In genomic region chr12:27201169-27201568, GRCh38 we compare ENCODE assay signal across 18 cellular contexts. TPM values are rescaled to one million over a fixed set of nuclear protein-coding genes. Genes with fewer than 3 reads are reported as not detected.
A peak's percentile ranks its signal among the peaks of the same experiment; 100 is the strongest.
DNase-seq lines count a peak whose midpoint lies in the region; ATAC-seq and TF ChIP-seq lines count a peak whose summit lies in the region.
"Had no signal": no experiment of that assay in that cellular context is flagged by ENCODE, and none has a peak within 500 bp of the region (broad histone marks: within the 10 kb centered on the region; RNA-seq: fewer than 3 reads in every experiment).

No MANE protein-coding gene starts in this region.

- H3K27me3 Mint-ChIP-seq in T-helper 17 cell = no peaks in the 10 kb centered on the region
- H3K27me3 Mint-ChIP-seq in T-helper 2 cell treated with Interferon-gamma antibody and Interleukin-4, amounts not matched to agents 5 μg/mL and 100 μg/mL, for 36 hours (ENCODE audit: low read depth) = no peaks in the 10 kb centered on the region

- H3K27ac Mint-ChIP-seq in T-helper 17 cell = no peak overlapping the region
- H3K27ac Mint-ChIP-seq in T-helper 2 cell treated with Interferon-gamma antibody and Interleukin-4, amounts not matched to agents 5 μg/mL and 100 μg/mL, for 36 hours = no peak overlapping the region

- intact Hi-C loops in ascending aorta (cut with DNase I) = no loop called here
- intact Hi-C loops in heart left ventricle (cut with DNase I) = no loop called here
- intact Hi-C loops in adrenal gland (cut with DNase I) = no loop called here

- H3K36me3 Mint-ChIP-seq in T-helper 17 cell (ENCODE audit: low read depth) = peaks cover 2% of the 10 kb centered on the region
- H3K36me3 Mint-ChIP-seq in T-helper 2 cell treated with Interferon-gamma antibody and Interleukin-4, amounts not matched to agents 5 μg/mL and 100 μg/mL, for 36 hours (ENCODE audit: low read depth) = no peaks in the 10 kb centered on the region

- WGBS in heart left ventricle, 4 donors = 35 to 45% (median 42%) methylated on average over 1 of the region's 1 CpG
- WGBS in adrenal gland, 4 donors = 27 to 33% (median 31%) methylated on average over 1 of the region's 1 CpG

- H3K4me1 ChIP-seq in ascending aorta = peaks cover 14 to 43% of the 10 kb centered on the region in 2 donors
- peaks cover 0 to 26% (median 13%) of the 10 kb centered on the region in 12 donors for H3K4me1 ChIP-seq in heart left ventricle
- H3K4me1 ChIP-seq in stomach smooth muscle (ENCODE audit: control insufficient read depth, insufficient read depth, low read length) = peaks cover 29% of the 10 kb centered on the region
- peaks cover 5 to 10% of the 10 kb centered on the region in 2 donors for H3K4me1 ChIP-seq in adrenal gland (replicated peaks in 1 of 2)

- H3K27me3 ChIP-seq in ascending aorta (no peaks in the 10 kb centered on the region), heart left ventricle (no peaks in the 10 kb centered on the region), stomach smooth muscle (ENCODE audit: control insufficient read depth in 1 of 2, insufficient read depth in 2 of 2, low read length in 2 of 2) (no peaks in the 10 kb centered on the region), adrenal gland (no peaks in the 10 kb centered on the region)

- H3K4me1 Mint-ChIP-seq in T-helper 17 cell = no peaks in the 10 kb centered on the region
- peaks cover 11% of the 10 kb centered on the region for H3K4me1 Mint-ChIP-seq in T-helper 2 cell treated with Interferon-gamma antibody and Interleukin-4, amounts not matched to agents 5 μg/mL and 100 μg/mL, for 36 hours (ENCODE audit: low read depth)

- no peak overlapping the region for H3K4me3 Mint-ChIP-seq in T-helper 17 cell
- H3K4me3 Mint-ChIP-seq in T-helper 2 cell treated with Interferon-gamma antibody and Interleukin-4, amounts not matched to agents 5 μg/mL and 100 μg/mL, for 36 hours = no peak overlapping the region

- H3K9me3 ChIP-seq in ascending aorta (no peaks in the 10 kb centered on the region), heart left ventricle (no peaks in the 10 kb centered on the region), stomach smooth muscle (ENCODE audit: control insufficient read depth in 2 of 2, low read length in 2 of 2) (no peaks in the 10 kb centered on the region), T-helper 17 cell (ENCODE audit: control insufficient read depth, low read length, poor library complexity, severe bottlenecking) (no peaks in the 10 kb centered on the region), adrenal gland (replicated peaks in 1 of 3) (no peaks in the 10 kb centered on the region)

- DNase-seq in ascending aorta (ENCODE audit: low spot score in 2 of 2) (no peak), coronary artery (ENCODE audit: low spot score) (no peak), heart left ventricle (no peak), T-helper 17 cell (no peak), adrenal gland (no peak)
- DNase-seq in T-helper 2 cell treated with Interferon-gamma antibody and Interleukin-4, amounts not matched to agents 5 μg/mL and 100 μg/mL, for 36 hours (ENCODE audit: low spot score) = no peak
- DNase-seq: ACHN, AML-193, MV-4-11, NCI-H1694 treated with DMSO at 0.1 percent for 48 hours, NCI-H2227 treated with DMSO at 0.1 percent for 48 hours, NCI-H524, NCI-H82, RPMI8226 had no signal

- H3K9ac ChIP-seq in stomach smooth muscle (ENCODE audit: low read length in 2 of 2) = no peak overlapping the region
- H3K9ac ChIP-seq: KMS-11 had no signal

- no peak for TF ChIP-seq POLR2A in heart left ventricle (IDR thresholded peaks at IDR 0.05)
- TF ChIP-seq POLR2A in adrenal gland (IDR thresholded peaks at IDR 0.05) = no peak

- peak in 2 of 4 donors; percentile 17 to 41 for ATAC-seq in heart left ventricle
- ATAC-seq in T-helper 17 cell = no peak
- ATAC-seq: HepG2 had no signal

- H3K36me3 ChIP-seq in ascending aorta = no peaks in the 10 kb centered on the region
- no peaks in the 10 kb centered on the region for H3K36me3 ChIP-seq in heart left ventricle
- H3K36me3 ChIP-seq in stomach smooth muscle (ENCODE audit: control insufficient read depth in 2 of 2, insufficient read depth in 2 of 2, low read length in 2 of 2) = no peaks in the 10 kb centered on the region
- H3K36me3 ChIP-seq in adrenal gland (replicated peaks in 1 of 2) = no peaks in the 10 kb centered on the region

- TF ChIP-seq CTCF in ascending aorta (IDR thresholded peaks at IDR 0.05) = no peak
- TF ChIP-seq CTCF in coronary artery (IDR thresholded peaks at IDR 0.05) = no peak
- no peak for TF ChIP-seq CTCF in heart left ventricle (IDR thresholded peaks at IDR 0.05)
- no peak for TF ChIP-seq CTCF in adrenal gland (IDR thresholded peaks at IDR 0.05)

- H3K27ac ChIP-seq in ascending aorta = peak overlapping the region; percentile 92 to 95
- H3K27ac ChIP-seq in coronary artery = peak overlapping the region; percentile 78 to 85
- H3K27ac ChIP-seq in heart left ventricle = peak overlapping the region in 9 of 12 donors; percentile 8 to 88 (median 51)
- H3K27ac ChIP-seq in stomach smooth muscle (ENCODE audit: low read length) = peak overlapping the region; percentile 2
- H3K27ac ChIP-seq in adrenal gland = no peak overlapping the region
- H3K27ac ChIP-seq: C4-2B, KMS-11 had no signal

- no peak overlapping the region for H3K4me3 ChIP-seq in ascending aorta
- H3K4me3 ChIP-seq in coronary artery = no peak overlapping the region
- H3K4me3 ChIP-seq in heart left ventricle = no peak overlapping the region
- peak overlapping the region in 1 of 2 donors; percentile 18 for H3K4me3 ChIP-seq in stomach smooth muscle (ENCODE audit: low read length in 2 of 2)
- H3K4me3 ChIP-seq in adrenal gland = no peak overlapping the region

- no peaks in the 10 kb centered on the region for H3K9me3 Mint-ChIP-seq in T-helper 2 cell treated with Interferon-gamma antibody and Interleukin-4, amounts not matched to agents 5 μg/mL and 100 μg/mL, for 36 hours

RNA-seq across cellular contexts. Expression of gene STK38L, which starts 42.9 kb away (rescaled TPM):
- total RNA-seq in ascending aorta (137 TPM), heart left ventricle (100 to 1,000 TPM in 2 of 9 donors, 10 to 100 TPM in 7; 26.3 to 142 (median 83.7) TPM), T-helper 17 cell (10 to 100 TPM; 13.3 to 18.7 TPM), adrenal gland (100 to 1,000 TPM in 1 of 8 donors, 10 to 100 TPM in 7; 12.5 to 298 (median 31.1) TPM)
- polyA plus RNA-seq in heart left ventricle (10 to 100 TPM; 21.1 to 22.3 TPM), adrenal gland (10 to 100 TPM; 10.2 to 15.4 (median 10.9) TPM)

Comparison
In these comparisons a context has a peak if more than half of its experiments do, and no peak if none do; other contexts are left out.
1. H3K27ac ChIP-seq: peak in ascending aorta (2 of 2), coronary artery (2 of 2), heart left ventricle (9 of 12) and stomach smooth muscle (single experiment); none in adrenal gland (0 of 5).